Comparison of ENCODE assay signal across 7 cellular contexts in the genomic region with DNA sequence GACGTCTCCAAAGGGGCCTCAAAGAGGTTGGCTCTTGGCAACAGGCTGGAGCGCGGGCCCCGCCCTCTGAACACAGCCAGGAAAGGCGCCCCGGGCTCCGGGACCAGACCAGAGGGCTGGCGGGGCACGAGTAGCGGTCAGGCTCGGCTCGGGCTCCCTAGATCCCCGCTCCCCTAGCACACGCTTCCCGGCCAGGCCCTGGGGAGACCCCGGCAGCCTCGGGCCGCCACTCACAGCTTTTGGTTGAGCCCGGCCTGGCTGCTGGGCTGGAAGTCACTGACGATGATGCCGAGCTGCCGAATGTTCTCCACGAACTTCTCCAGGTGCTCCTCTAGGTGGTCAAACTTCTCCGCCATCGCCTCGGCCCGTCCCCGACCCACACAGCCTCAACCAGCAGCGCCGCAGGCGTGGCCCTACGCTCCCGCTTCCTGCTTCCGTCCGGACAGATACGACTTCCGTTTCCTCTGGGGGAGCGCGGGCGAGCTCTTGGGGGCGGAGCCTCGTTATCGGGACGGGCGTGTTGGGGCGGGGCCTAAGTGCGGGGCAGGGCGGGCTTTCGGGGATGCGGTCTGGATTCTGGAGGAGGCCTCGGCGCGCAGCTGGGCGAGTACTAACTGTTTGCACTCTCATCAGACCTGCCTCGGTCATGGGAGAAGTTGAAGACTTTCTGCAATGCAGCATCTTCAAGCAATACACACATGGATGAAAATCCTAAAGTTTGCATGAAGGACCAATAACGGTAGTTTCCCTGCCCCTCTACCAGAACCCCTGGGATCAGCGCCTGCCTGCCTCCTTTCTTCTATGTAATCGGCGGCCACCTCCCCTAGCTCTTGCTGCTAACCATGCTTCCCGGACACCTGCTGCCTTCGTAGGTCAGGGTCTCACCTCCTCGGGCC. TPM values are rescaled to one million over a fixed set of nuclear protein-coding genes. Genes with fewer than 3 reads are reported as not detected.
DNase-seq lines count a peak whose midpoint lies in the region; ATAC-seq, FAIRE-seq and TF ChIP-seq lines count a peak whose summit lies in the region.

A gene with protein sequence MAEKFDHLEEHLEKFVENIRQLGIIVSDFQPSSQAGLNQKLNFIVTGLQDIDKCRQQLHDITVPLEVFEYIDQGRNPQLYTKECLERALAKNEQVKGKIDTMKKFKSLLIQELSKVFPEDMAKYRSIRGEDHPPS (minus strand): TSS at position 420 of the 896 bp plus-strand sequence. CDS start 64 bp downstream, at position 356.

- TF ChIP-seq CTCF in astrocyte (IDR thresholded peaks at IDR 0.05; ENCODE audit: insufficient read depth, low read depth, low read length) (no peak), hepatocyte (IDR thresholded peaks at IDR 0.05; ENCODE audit: poor library complexity) (no peak)

- peaks cover 41% of the 10 kb centered on the region for H3K79me2 ChIP-seq in astrocyte (ENCODE audit: insufficient read depth, low read length)
- peaks cover 38% of the 10 kb centered on the region for H3K79me2 ChIP-seq in hepatocyte

- peak within 1 kb of the TSS; percentile 97 for H2AFZ ChIP-seq in astrocyte (ENCODE audit: low read depth, low read length)
- H2AFZ ChIP-seq in hepatocyte = peak within 1 kb of the TSS; percentile 77

- H3K4me3 ChIP-seq in astrocyte (ENCODE audit: insufficient read depth, low read depth, low read length) = peak within 1 kb of the TSS; percentile 81
- H3K4me3 ChIP-seq in hepatocyte = peak within 1 kb of the TSS; percentile 86

- H3K9me2 ChIP-seq in hepatocyte (replicated peaks; ENCODE audit: insufficient read depth) = no peaks in the 10 kb centered on the region

- H3K27me3 Mint-ChIP-seq in astrocyte (ENCODE audit: low read depth, unreplicated experiment) = no peaks in the 10 kb centered on the region

- FAIRE-seq in astrocyte (lab: Jason Lieb, UNC) = no peak

- H3K4me2 ChIP-seq in astrocyte (ENCODE audit: low read length) (peak within 1 kb of the TSS; percentile 95), hepatocyte (peak within 1 kb of the TSS; percentile 88)

- H3K27ac Mint-ChIP-seq in astrocyte (ENCODE audit: unreplicated experiment) = peak within 1 kb of the TSS; percentile 92

- H3K27ac ChIP-seq in astrocyte (ENCODE audit: low read depth, low read length) = peak within 1 kb of the TSS; percentile 76
- H3K27ac ChIP-seq in hepatocyte = peak within 1 kb of the TSS; percentile 91

- DNase-seq in NCI-H2029 (lab: John Stamatoyannopoulos, UW) (peak; percentile 91), T-helper 22 cell (ENCODE audit: low read depth) (peak; percentile 89), astrocyte (ENCODE audit: low read depth) (peak; percentile 81), hepatocyte (ENCODE audit: low spot score) (peak; percentile 96), retina (peak; percentile 90)

- H3K4me1 ChIP-seq in astrocyte (ENCODE audit: insufficient read depth, low read length) (peaks cover 10% of the 10 kb centered on the region), hepatocyte (ENCODE audit: insufficient read depth) (peaks cover 8% of the 10 kb centered on the region)

- H3K4me3 Mint-ChIP-seq in astrocyte (ENCODE audit: unreplicated experiment) = peak within 1 kb of the TSS; percentile 98

- no peaks in the 10 kb centered on the region for H3K9me3 ChIP-seq in astrocyte (ENCODE audit: insufficient read depth, low read depth, low read length)
- H3K9me3 ChIP-seq in hepatocyte (ENCODE audit: low read depth) = no peaks in the 10 kb centered on the region

- H3K4me1 Mint-ChIP-seq in astrocyte (ENCODE audit: low read depth, unreplicated experiment) = peaks cover 3% of the 10 kb centered on the region

- peaks cover 28% of the 10 kb centered on the region for H3K36me3 ChIP-seq in astrocyte (ENCODE audit: insufficient read depth, low read length)
- H3K36me3 ChIP-seq in hepatocyte (replicated peaks; ENCODE audit: insufficient read depth, low read depth) = peaks cover 5% of the 10 kb centered on the region

- WGBS in hepatocyte (ENCODE audit: low lambda C conversion rate, missing lambda C conversion rate) = 4% methylated on average over 47 of the region's 62 CpGs

- H3K27me3 ChIP-seq in astrocyte (ENCODE audit: insufficient read depth, low read length) (no peaks in the 10 kb centered on the region), hepatocyte (no peaks in the 10 kb centered on the region)

- H3K9me3 Mint-ChIP-seq in astrocyte (ENCODE audit: unreplicated experiment) = no peaks in the 10 kb centered on the region

- peak; percentile 89 for TF ChIP-seq POLR2A in GM18505 (IDR thresholded peaks at IDR 0.05; ENCODE audit: borderline replicate concordance, extremely low read depth, insufficient read depth, insufficient read length)

- H4K20me1 ChIP-seq in astrocyte (ENCODE audit: insufficient read depth, low read length) (peaks cover 32% of the 10 kb centered on the region), hepatocyte (ENCODE audit: insufficient read depth, poor library complexity, severe bottlenecking) (peaks cover 18% of the 10 kb centered on the region)

- peaks cover 7% of the 10 kb centered on the region for H3K36me3 Mint-ChIP-seq in astrocyte (ENCODE audit: low read depth, unreplicated experiment)

- ATAC-seq in GM18505 (IDR thresholded peaks at IDR 0.05; ENCODE audit: unreplicated experiment) (peak; percentile 99), HG02973 (IDR thresholded peaks at IDR 0.05; ENCODE audit: unreplicated experiment) (peak; percentile 99)

- H3K9ac ChIP-seq in astrocyte (ENCODE audit: low read length) = peak within 1 kb of the TSS; percentile 92

RNA-seq across cellular contexts. Expression of the gene that starts here (rescaled TPM):
- total RNA-seq in astrocyte (40.8 and 49.3 TPM in 2 replicates), hepatocyte (16.8 and 19.7 TPM in 2 replicates)
- 75.5 and 83.5 TPM in 2 replicates for polyA plus RNA-seq in hepatocyte

Comparison
In these comparisons a context has a peak if more than half of its experiments do, and no peak if none do; other contexts are left out.
1. Peak in every context shown above with its lines: DNase-seq, ATAC-seq, H3K4me3 ChIP-seq and H3K27ac ChIP-seq.